In the genomic region with DNA sequence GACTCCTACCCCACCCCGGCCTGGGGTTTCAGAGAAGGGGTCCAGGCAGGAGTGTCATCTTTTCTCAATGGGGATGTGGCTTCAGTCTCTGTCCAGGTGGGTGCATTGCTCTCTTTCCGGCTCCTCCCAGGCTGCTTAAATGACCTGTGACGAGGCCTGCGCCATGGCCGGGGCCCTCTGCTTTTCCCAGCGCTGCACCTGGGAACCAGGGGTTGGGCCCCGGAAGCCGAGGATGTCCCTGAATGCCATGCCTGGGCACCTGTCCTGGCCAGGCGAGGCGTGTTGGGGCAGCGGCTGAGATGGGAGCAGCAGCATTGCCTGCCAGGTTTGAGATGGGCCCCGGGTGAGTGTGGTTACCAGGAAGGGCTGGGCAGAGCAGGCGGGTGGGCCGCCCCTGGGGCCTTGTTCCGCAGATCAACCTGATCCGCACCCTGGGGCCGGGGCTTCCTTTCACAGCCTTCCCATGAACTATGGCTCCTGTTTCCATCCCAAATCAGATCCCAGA, we compare ENCODE assay signal across 13 cellular contexts.
DNase-seq lines count a peak whose midpoint lies in the region; ATAC-seq, FAIRE-seq and TF ChIP-seq lines count a peak whose summit lies in the region.
"Had no signal": no experiment of that assay in that cellular context is flagged by ENCODE, and none has a peak within 500 bp of the region (broad histone marks: within the 10 kb centered on the region; RNA-seq: fewer than 3 reads in every experiment).

No MANE protein-coding gene starts in this region.

- H2AFZ ChIP-seq in mesenchymal stem cell (ENCODE audit: low read depth, low read length): no peak overlapping the region
- H2AFZ ChIP-seq in OCI-LY7 (ENCODE audit: low read length): no peak overlapping the region

- peak overlapping the region; percentile 64 for H2BK15ac ChIP-seq in mesenchymal stem cell (ENCODE audit: low read depth, poor library complexity, severe bottlenecking)

- no peak overlapping the region for H2BK5ac ChIP-seq in mesenchymal stem cell (ENCODE audit: low read depth, low read length, poor library complexity, severe bottlenecking)

- H3K9me2 ChIP-seq in OCI-LY7 (ENCODE audit: insufficient read depth, low read length): no peaks in the 10 kb centered on the region

- H3K79me2 ChIP-seq in OCI-LY7 (ENCODE audit: insufficient read depth, low read depth, low read length): peaks cover 16% of the 10 kb centered on the region; the same call in 1 of the 2 replicates

- H4K8ac ChIP-seq in mesenchymal stem cell (ENCODE audit: low read length): peak overlapping the region; percentile 88

- no peaks in the 10 kb centered on the region for H3K9me3 Mint-ChIP-seq in natural killer cell
- H3K9me3 Mint-ChIP-seq: activated T-helper 1 cell treated with anti-CD3 and anti-CD28 coated beads, Interleukin-12 subunit alpha, Interleukin-12 subunit beta, Interleukin-2, Interleukin-4 antibody, amounts not matched to agents 30 ng/mL and 10 ng/mL and 1 ng/mL, durations not matched to agents 14 hours and 24 hours and 36 hours had no signal

- H3K27me3 Mint-ChIP-seq in natural killer cell (ENCODE audit: low read depth in 2 of 2): peaks cover 7 to 9% of the 10 kb centered on the region in 2 donors

- intact Hi-C loops in natural killer cell (cut with micrococcal nuclease): no loop called here
- intact Hi-C loops in OCI-LY7 (cut with micrococcal nuclease; ENCODE audit: unreplicated experiment): no loop called here

- H3K79me1 ChIP-seq in mesenchymal stem cell (replicated peaks; ENCODE audit: low read length, poor library complexity, severe bottlenecking): peaks cover 6% of the 10 kb centered on the region

- H2AK5ac ChIP-seq in mesenchymal stem cell (ENCODE audit: low read length, severe bottlenecking): peak overlapping the region; percentile 85

- H2BK12ac ChIP-seq in mesenchymal stem cell (ENCODE audit: low read length in 2 of 2): peak overlapping the region; percentile 97 to 100

- no peaks in the 10 kb centered on the region for H3K9me3 ChIP-seq in HUES64 (ENCODE audit: insufficient read depth, low read depth, low read length)
- no peaks in the 10 kb centered on the region for H3K9me3 ChIP-seq in mesenchymal stem cell (ENCODE audit: control insufficient read depth, low read length)
- H3K9me3 ChIP-seq in subcutaneous abdominal adipose tissue (ENCODE audit: control insufficient read depth in 5 of 5, low read length in 5 of 5): no peaks in the 10 kb centered on the region
- H3K9me3 ChIP-seq in OCI-LY7 (ENCODE audit: low read length): no peaks in the 10 kb centered on the region

- peak; percentile 69 for DNase-seq in bronchial epithelial cell (ENCODE audit: low read depth)
- DNase-seq in mesenchymal stem cell: no peak
- DNase-seq in natural killer cell: no peak
- DNase-seq in OCI-LY7 (ENCODE audit: low spot score): no peak
- no peak for DNase-seq in medulla oblongata (ENCODE audit: extremely low spot score)
- DNase-seq: cortex of kidney; NCI-H2171; stimulated activated naive CD4-positive, alpha-beta T cell; T-helper 17 cell had no signal

- WGBS in HUES64: 87% methylated on average over 17 of the region's 17 CpGs
- WGBS in mesenchymal stem cell: 92% methylated on average over 17 of the region's 17 CpGs

- peak overlapping the region; percentile 49 to 95 for H3K18ac ChIP-seq in mesenchymal stem cell (ENCODE audit: low read depth in 1 of 2, low read length in 2 of 2)

- no peaks in the 10 kb centered on the region for H4K20me1 ChIP-seq in OCI-LY7 (ENCODE audit: insufficient read depth, low read length)

- no peak overlapping the region for H3K23ac ChIP-seq in mesenchymal stem cell (ENCODE audit: low read length in 2 of 2)

- no TSS peak for BruUV-seq in OCI-LY7 (replicated peaks; lab: Mats Ljungman, UMichigan)

- H3K36me3 Mint-ChIP-seq in natural killer cell: no peaks in the 10 kb centered on the region

- H2BK120ac ChIP-seq in mesenchymal stem cell (ENCODE audit: low read depth, low read length): peak overlapping the region; percentile 36

- CTCF ChIA-PET in OCI-LY7 (lab: Charles Lee; ENCODE audit: unreplicated experiment): no interaction called here

- H3K4me2 ChIP-seq in mesenchymal stem cell (ENCODE audit: low read length, poor library complexity, severe bottlenecking): peak overlapping the region; percentile 1
- no peak overlapping the region for H3K4me2 ChIP-seq in OCI-LY7 (ENCODE audit: low read length)

- H3K27ac Mint-ChIP-seq in natural killer cell: peak overlapping the region in 1 of 2 donors; percentile 58
- H3K27ac Mint-ChIP-seq: activated T-helper 1 cell treated with anti-CD3 and anti-CD28 coated beads, Interleukin-12 subunit alpha, Interleukin-12 subunit beta, Interleukin-2, Interleukin-4 antibody, amounts not matched to agents 30 ng/mL and 10 ng/mL and 1 ng/mL, durations not matched to agents 14 hours and 24 hours and 36 hours; T-helper 17 cell had no signal

- ATAC-seq in natural killer cell: no peak
- no peak for ATAC-seq in HG03095 (IDR thresholded peaks at IDR 0.05; ENCODE audit: unreplicated experiment)
- ATAC-seq: T-helper 17 cell had no signal

- no peaks in the 10 kb centered on the region for H3K36me3 ChIP-seq in HUES64 (ENCODE audit: insufficient read depth, low read length)
- H3K36me3 ChIP-seq in bronchial epithelial cell (ENCODE audit: control insufficient read depth, insufficient read depth, low read length): peaks cover 5% of the 10 kb centered on the region
- H3K36me3 ChIP-seq in mesenchymal stem cell (ENCODE audit: control insufficient read depth in 1 of 2, insufficient read depth in 2 of 2, low read depth in 1 of 2, low read length in 2 of 2): peaks cover 0 to 11% of the 10 kb centered on the region in 2 experiments
- H3K36me3 ChIP-seq in subcutaneous abdominal adipose tissue (ENCODE audit: control insufficient read depth in 5 of 5, insufficient read depth in 5 of 5, low read length in 5 of 5): no peaks in the 10 kb centered on the region
- peaks cover 4% of the 10 kb centered on the region; the same call in 1 of the 2 replicates for H3K36me3 ChIP-seq in OCI-LY7 (ENCODE audit: insufficient read depth, low read length)

- H3K9ac ChIP-seq in HUES64 (ENCODE audit: low read depth, low read length): no peak overlapping the region
- H3K9ac ChIP-seq in mesenchymal stem cell (ENCODE audit: low read length): no peak overlapping the region
- H3K9ac ChIP-seq in subcutaneous abdominal adipose tissue (ENCODE audit: low read length in 5 of 5): peak overlapping the region in 1 of 5 donors; percentile 10

- H3K27me3 ChIP-seq in HUES64 (ENCODE audit: insufficient read depth, low read length) (no peaks in the 10 kb centered on the region), bronchial epithelial cell (ENCODE audit: control insufficient read depth, insufficient read depth, low read length) (no peaks in the 10 kb centered on the region), mesenchymal stem cell (ENCODE audit: control insufficient read depth in 1 of 2, insufficient read depth in 1 of 2, low read length in 2 of 2) (no peaks in the 10 kb centered on the region), subcutaneous abdominal adipose tissue (ENCODE audit: control insufficient read depth in 5 of 5, insufficient read depth in 4 of 5, low read length in 5 of 5) (no peaks in the 10 kb centered on the region)

- peak overlapping the region; percentile 49; the same call in 1 of the 2 replicates for H3K27ac ChIP-seq in HUES64 (ENCODE audit: low read depth, low read length)
- peak overlapping the region; percentile 93 for H3K27ac ChIP-seq in mesenchymal stem cell (ENCODE audit: low read length, poor library complexity, severe bottlenecking)
- peak overlapping the region; percentile 67 for H3K27ac ChIP-seq in subcutaneous abdominal adipose tissue (ENCODE audit: low read depth, low read length)
- no peak overlapping the region for H3K27ac ChIP-seq in OCI-LY7 (ENCODE audit: low read depth, low read length, poor library complexity, severe bottlenecking)

- no peak overlapping the region for H3K4me3 Mint-ChIP-seq in natural killer cell
- H3K4me3 Mint-ChIP-seq: activated T-helper 1 cell treated with anti-CD3 and anti-CD28 coated beads, Interleukin-12 subunit alpha, Interleukin-12 subunit beta, Interleukin-2, Interleukin-4 antibody, amounts not matched to agents 30 ng/mL and 10 ng/mL and 1 ng/mL, durations not matched to agents 14 hours and 24 hours and 36 hours; T-helper 17 cell had no signal

- no peak overlapping the region for H3K14ac ChIP-seq in mesenchymal stem cell (ENCODE audit: low read length in 2 of 2)

- peaks cover 22% of the 10 kb centered on the region for H3K4me1 ChIP-seq in HUES64 (ENCODE audit: insufficient read depth, low read length)
- peaks cover 49% of the 10 kb centered on the region for H3K4me1 ChIP-seq in mesenchymal stem cell (ENCODE audit: control insufficient read depth, insufficient read depth, low read depth, low read length)
- peaks cover 4 to 34% (median 21%) of the 10 kb centered on the region in 5 donors for H3K4me1 ChIP-seq in subcutaneous abdominal adipose tissue (ENCODE audit: control insufficient read depth in 5 of 5, insufficient read depth in 5 of 5, low read length in 5 of 5)
- H3K4me1 ChIP-seq in OCI-LY7 (ENCODE audit: insufficient read depth, low read length, poor library complexity, severe bottlenecking): peaks cover 4% of the 10 kb centered on the region

- TF ChIP-seq CTCF in bronchial epithelial cell (IDR thresholded peaks at IDR 0.05; ENCODE audit: insufficient read depth, low read length, severe bottlenecking): no peak
- no peak for TF ChIP-seq CTCF in natural killer cell (IDR thresholded peaks at IDR 0.05)
- no peak for TF ChIP-seq CTCF in OCI-LY7 (conservative IDR thresholded peaks at IDR 0.05; ENCODE audit: low read length)

- H3K4me3 ChIP-seq in HUES64 (ENCODE audit: low read length) (no peak overlapping the region), bronchial epithelial cell (ENCODE audit: low read depth, low read length) (peak overlapping the region; percentile 28), mesenchymal stem cell (ENCODE audit: insufficient read depth in 1 of 2, low read depth in 1 of 2, low read length in 2 of 2) (no peak overlapping the region), subcutaneous abdominal adipose tissue (ENCODE audit: low read depth in 1 of 5, low read length in 5 of 5) (no peak overlapping the region), OCI-LY7 (ENCODE audit: low read depth, low read length, poor library complexity, severe bottlenecking) (no peak overlapping the region)

- H4K91ac ChIP-seq in mesenchymal stem cell (ENCODE audit: low read length): peak overlapping the region; percentile 95

- H3K4ac ChIP-seq in mesenchymal stem cell (ENCODE audit: low read depth in 1 of 2, low read length in 2 of 2): peak overlapping the region; percentile 82 to 84

- H3K4me1 Mint-ChIP-seq in natural killer cell: peaks cover 0 to 6% of the 10 kb centered on the region in 2 donors

- POLR2A ChIA-PET in OCI-LY7 (lab: Charles Lee): no interaction called here

- FAIRE-seq in bronchial epithelial cell (lab: Jason Lieb, UNC): no peak
